ENCODE assay signal across 27 cellular contexts in the genomic region with DNA sequence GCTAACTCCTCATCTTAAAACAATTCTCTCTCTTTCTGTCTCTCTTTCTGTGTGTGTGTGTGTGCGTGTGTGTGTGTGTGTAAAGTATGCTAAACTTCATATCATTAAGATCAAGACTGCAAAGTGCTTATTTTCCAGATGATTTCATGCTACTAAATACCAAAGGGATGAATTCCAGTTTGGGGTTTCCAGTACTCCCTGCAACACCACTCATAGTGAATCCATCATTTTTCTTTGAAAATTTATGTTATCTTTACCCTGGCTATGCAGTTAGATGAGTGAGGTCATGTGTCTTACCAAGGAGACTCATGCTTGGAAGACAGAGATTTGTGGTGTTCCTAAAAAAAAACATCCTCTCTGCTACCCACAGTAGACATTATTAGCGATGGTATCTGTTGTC.
"Had no signal": no experiment of that assay in that cellular context is flagged by ENCODE, and none has a peak within 500 bp of the region (broad histone marks: within the 10 kb centered on the region; RNA-seq: fewer than 3 reads in every experiment).

No MANE protein-coding gene starts in this region.

- ATAC-seq: activated CD4-positive, alpha-beta T cell treated with anti-CD3 and anti-CD28 coated beads for 36 hours; activated CD4-positive, CD25-positive, alpha-beta regulatory T cell treated with anti-CD3 and anti-CD28 coated beads, Interleukin-2, amount 50 U/mL, for 24 hours; activated CD8-positive, alpha-beta T cell treated with anti-CD3 and anti-CD28 coated beads, Interleukin-2, amount 10 ng/mL, durations not matched to agents 7 days and 5 days; body of pancreas; PC-3; Right ventricle myocardium inferior; WTC11 had no signal

- H3K4me1 ChIP-seq: body of pancreas, breast epithelium, Peyer's patch had no signal

- DNase-seq: activated CD4-positive, alpha-beta T cell treated with anti-CD3 and anti-CD28 coated beads for 36 hours; activated CD4-positive, alpha-beta T cell treated with anti-CD3 and anti-CD28 coated beads, Interleukin-2, amount 10 ng/mL, durations not matched to agents 7 days and 5 days; activated CD4-positive, alpha-beta T cell treated with anti-CD3 and anti-CD28 coated beads, Interleukin-2, amount 50 U/mL, for 48 hours; activated CD8-positive, alpha-beta T cell treated with anti-CD3 and anti-CD28 coated beads, Interleukin-2, amount 10 ng/mL, durations not matched to agents 7 days and 5 days; activated gamma-delta T cell; activated naive CD4-positive, alpha-beta T cell treated with Interleukin-2 at 50 U/mL for 16 hours; activated naive CD8-positive, alpha-beta T cell treated with anti-CD3 and anti-CD28 coated beads, Interleukin-2, amount 10 ng/mL, durations not matched to agents 7 days and 5 days; activated T-cell treated with anti-CD3 and anti-CD28 coated beads, Interleukin-2, amount 50 U/mL, for 24 hours; body of pancreas; MM.1S; NCI-H1105; NCI-H1417 treated with DMSO at 0.1 percent for 48 hours; NCI-H187 treated with DMSO at 0.1 percent for 48 hours; NCI-H2081 treated with DMSO at 0.1 percent for 48 hours; NCI-H510A; NCI-H526; NCI-H748 treated with DMSO at 0.1 percent for 48 hours; NK-92 treated with Interleukin-12 subunit alpha and Interleukin-12 subunit beta, amount 100 ng/mL, for 24 hours; PC-3; Peyer's patch; SIG-M5 had no signal

- H3K36me3 ChIP-seq: breast epithelium, Peyer's patch had no signal

- H3K27ac ChIP-seq: body of pancreas, breast epithelium, KMS-11, Peyer's patch, RWPE1 had no signal

- H3K9me3 ChIP-seq: breast epithelium, Peyer's patch had no signal

- H3K4me2 ChIP-seq: KMS-11 had no signal

- H3K4me3 ChIP-seq: body of pancreas, breast epithelium, Peyer's patch had no signal

- H3K27me3 ChIP-seq: body of pancreas, breast epithelium, Peyer's patch had no signal

- H3K9ac ChIP-seq: KMS-11 had no signal
